10 cellular contexts compared by ENCODE assay signal in the genomic region with DNA sequence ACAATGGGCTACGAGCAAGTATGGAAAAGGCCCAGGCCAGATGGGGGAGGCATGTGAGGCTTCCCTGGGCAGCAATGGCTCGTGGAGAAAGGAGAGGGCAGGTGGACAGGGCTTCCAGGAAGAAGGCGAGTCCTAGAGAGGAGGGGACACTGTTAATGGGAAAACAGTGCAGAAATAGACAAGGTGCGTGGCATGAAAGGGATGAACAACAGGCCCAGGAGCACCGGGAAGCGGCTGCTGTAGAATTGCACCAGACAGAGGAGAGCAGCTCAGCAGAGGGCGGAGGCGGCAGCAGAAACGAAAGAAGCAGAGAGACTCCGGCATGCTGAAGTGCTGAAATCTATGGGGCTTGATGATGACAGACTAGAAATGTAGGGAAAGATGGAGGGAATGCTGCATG.
DNase-seq lines count a peak whose midpoint lies in the region; ATAC-seq and TF ChIP-seq lines count a peak whose summit lies in the region.
"Had no signal": no experiment of that assay in that cellular context is flagged by ENCODE, and none has a peak within 500 bp of the region (broad histone marks: within the 10 kb centered on the region; RNA-seq: fewer than 3 reads in every experiment).

No MANE protein-coding gene starts in this region.

- CTCF ChIA-PET in activated naive CD4-positive, alpha-beta T cell treated with anti-CD3 and anti-CD28 coated beads for 36 hours (lab: Charles Lee): interaction anchor here (1.2 to 2.5 kb wide), 3 partner anchors 11 to 39 kb away, joined by 3 to 10 read pairs (median 4); no protein-coding TSS in a partner anchor
- CTCF ChIA-PET in activated B cell treated with CpG ODN at 0.5 μM for 24 hours (lab: Charles Lee): interaction anchor here (1.8 kb wide), 1 partner anchor 38 kb away, joined by 8 read pairs; no protein-coding TSS in a partner anchor

- ATAC-seq in activated B cell treated with CpG ODN at 0.5 μM for 24 hours (ENCODE audit: low read depth) (no peak), HG02852 (IDR thresholded peaks at IDR 0.05; ENCODE audit: unreplicated experiment) (no peak), left colon (no peak)
- no peak for ATAC-seq in stimulated activated naive B cell treated with anti-CD40 and anti-IgM and Interleukin-4, amounts not matched to agents 10 μg/mL and 1 μg/mL and 100 μg/mL, for 72 hours (replicated peaks)

- POLR2A ChIA-PET in activated B cell treated with CpG ODN at 0.5 μM for 24 hours (lab: Charles Lee): interaction anchor here (1.0 to 2.4 kb wide), 6 partner anchors 12 to 358 kb away, joined by 3 to 17 read pairs (median 7); no protein-coding TSS in a partner anchor

- H3K4me3 Mint-ChIP-seq in activated naive CD4-positive, alpha-beta T cell treated with anti-CD3 and anti-CD28 coated beads for 36 hours: peak overlapping the region; percentile 41
- H3K4me3 Mint-ChIP-seq in activated B cell treated with CpG ODN at 0.5 μM for 24 hours: peak overlapping the region; percentile 65
- no peak overlapping the region for H3K4me3 Mint-ChIP-seq in dendritic cell treated with granulocyte-macrophage colony-stimulating factor and Interleukin-4, amounts not matched to agents 40 ng/mL and 50 ng/mL, for 4 days
- H3K4me3 Mint-ChIP-seq in stimulated activated naive B cell treated with anti-CD40 and anti-IgM and Interleukin-4, amounts not matched to agents 10 μg/mL and 1 μg/mL and 100 μg/mL, for 72 hours: peak overlapping the region in 1 of 2 donors; percentile 18

- TF ChIP-seq CTCF in activated B cell treated with CpG ODN at 0.5 μM for 24 hours (IDR thresholded peaks at IDR 0.05): no peak

- intact Hi-C loops in activated naive CD4-positive, alpha-beta T cell treated with anti-CD3 and anti-CD28 coated beads for 36 hours (cut with micrococcal nuclease): loop anchor here (1.0 kb wide), 1 partner anchor 71 kb away; no protein-coding TSS in a partner anchor
- intact Hi-C loops in activated B cell treated with CpG ODN at 0.5 μM for 24 hours (cut with micrococcal nuclease) (no loop called here), left colon (cut with DNase I, micrococcal nuclease) (no loop called here)
- intact Hi-C loops in dendritic cell treated with granulocyte-macrophage colony-stimulating factor and Interleukin-4, amounts not matched to agents 40 ng/mL and 50 ng/mL, for 4 days (cut with micrococcal nuclease): no loop called here

- peaks cover 88% of the 10 kb centered on the region for H3K4me1 Mint-ChIP-seq in activated naive CD4-positive, alpha-beta T cell treated with anti-CD3 and anti-CD28 coated beads for 36 hours (ENCODE audit: low read depth)
- peaks cover 99% of the 10 kb centered on the region for H3K4me1 Mint-ChIP-seq in activated B cell treated with CpG ODN at 0.5 μM for 24 hours
- peaks cover 67% of the 10 kb centered on the region for H3K4me1 Mint-ChIP-seq in dendritic cell treated with granulocyte-macrophage colony-stimulating factor and Interleukin-4, amounts not matched to agents 40 ng/mL and 50 ng/mL, for 4 days (ENCODE audit: low read depth)
- peaks cover 58 to 76% of the 10 kb centered on the region in 2 donors for H3K4me1 Mint-ChIP-seq in stimulated activated naive B cell treated with anti-CD40 and anti-IgM and Interleukin-4, amounts not matched to agents 10 μg/mL and 1 μg/mL and 100 μg/mL, for 72 hours

- peak overlapping the region; percentile 76 for H3K27ac Mint-ChIP-seq in activated naive CD4-positive, alpha-beta T cell treated with anti-CD3 and anti-CD28 coated beads for 36 hours
- H3K27ac Mint-ChIP-seq in activated B cell treated with CpG ODN at 0.5 μM for 24 hours: peak overlapping the region; percentile 87
- H3K27ac Mint-ChIP-seq in dendritic cell treated with granulocyte-macrophage colony-stimulating factor and Interleukin-4, amounts not matched to agents 40 ng/mL and 50 ng/mL, for 4 days: peak overlapping the region; percentile 49
- H3K27ac Mint-ChIP-seq in stimulated activated naive B cell treated with anti-CD40 and anti-IgM and Interleukin-4, amounts not matched to agents 10 μg/mL and 1 μg/mL and 100 μg/mL, for 72 hours: peak overlapping the region; percentile 68

- DNase-seq in activated naive CD4-positive, alpha-beta T cell treated with anti-CD3 and anti-CD28 coated beads for 36 hours: peak; percentile 38
- DNase-seq in activated naive CD4-positive, alpha-beta T cell treated with Interleukin-2 at 50 U/mL for 16 hours: no peak
- no peak for DNase-seq in activated B cell treated with CpG ODN at 0.5 μM for 24 hours
- DNase-seq in stimulated activated naive B cell treated with anti-CD40 and anti-IgM and Interleukin-4, amounts not matched to agents 10 μg/mL and 1 μg/mL and 100 μg/mL, for 72 hours: no peak
- DNase-seq in left colon: no peak
- no peak for DNase-seq in activated CD4-positive, CD25-positive, alpha-beta regulatory T cell (lab: John Stamatoyannopoulos, UW)
- DNase-seq: NK-92 treated with Interleukin-12 subunit alpha and Interleukin-12 subunit beta, amount 100 ng/mL, for 24 hours; SJCRH30 had no signal

- H3K9me3 Mint-ChIP-seq in activated naive CD4-positive, alpha-beta T cell treated with anti-CD3 and anti-CD28 coated beads for 36 hours: no peaks in the 10 kb centered on the region
- H3K9me3 Mint-ChIP-seq in activated B cell treated with CpG ODN at 0.5 μM for 24 hours: peaks cover 2% of the 10 kb centered on the region
- H3K9me3 Mint-ChIP-seq in dendritic cell treated with granulocyte-macrophage colony-stimulating factor and Interleukin-4, amounts not matched to agents 40 ng/mL and 50 ng/mL, for 4 days: no peaks in the 10 kb centered on the region
- peaks cover 7 to 16% of the 10 kb centered on the region in 2 donors for H3K9me3 Mint-ChIP-seq in stimulated activated naive B cell treated with anti-CD40 and anti-IgM and Interleukin-4, amounts not matched to agents 10 μg/mL and 1 μg/mL and 100 μg/mL, for 72 hours

- H3K36me3 Mint-ChIP-seq in activated naive CD4-positive, alpha-beta T cell treated with anti-CD3 and anti-CD28 coated beads for 36 hours (ENCODE audit: low read depth): peaks cover 28% of the 10 kb centered on the region
- H3K36me3 Mint-ChIP-seq in activated B cell treated with CpG ODN at 0.5 μM for 24 hours (ENCODE audit: low read depth): peaks cover 38% of the 10 kb centered on the region
- peaks cover 53% of the 10 kb centered on the region for H3K36me3 Mint-ChIP-seq in dendritic cell treated with granulocyte-macrophage colony-stimulating factor and Interleukin-4, amounts not matched to agents 40 ng/mL and 50 ng/mL, for 4 days (ENCODE audit: low read depth)
- peaks cover 31 to 54% of the 10 kb centered on the region in 2 donors for H3K36me3 Mint-ChIP-seq in stimulated activated naive B cell treated with anti-CD40 and anti-IgM and Interleukin-4, amounts not matched to agents 10 μg/mL and 1 μg/mL and 100 μg/mL, for 72 hours

- no peaks in the 10 kb centered on the region for H3K27me3 Mint-ChIP-seq in activated naive CD4-positive, alpha-beta T cell treated with anti-CD3 and anti-CD28 coated beads for 36 hours (ENCODE audit: low read depth)
- no peaks in the 10 kb centered on the region for H3K27me3 Mint-ChIP-seq in activated B cell treated with CpG ODN at 0.5 μM for 24 hours
- no peaks in the 10 kb centered on the region for H3K27me3 Mint-ChIP-seq in dendritic cell treated with granulocyte-macrophage colony-stimulating factor and Interleukin-4, amounts not matched to agents 40 ng/mL and 50 ng/mL, for 4 days
- no peaks in the 10 kb centered on the region for H3K27me3 Mint-ChIP-seq in stimulated activated naive B cell treated with anti-CD40 and anti-IgM and Interleukin-4, amounts not matched to agents 10 μg/mL and 1 μg/mL and 100 μg/mL, for 72 hours
